ENCODE assay signal across 1 cellular context in the genomic region with DNA sequence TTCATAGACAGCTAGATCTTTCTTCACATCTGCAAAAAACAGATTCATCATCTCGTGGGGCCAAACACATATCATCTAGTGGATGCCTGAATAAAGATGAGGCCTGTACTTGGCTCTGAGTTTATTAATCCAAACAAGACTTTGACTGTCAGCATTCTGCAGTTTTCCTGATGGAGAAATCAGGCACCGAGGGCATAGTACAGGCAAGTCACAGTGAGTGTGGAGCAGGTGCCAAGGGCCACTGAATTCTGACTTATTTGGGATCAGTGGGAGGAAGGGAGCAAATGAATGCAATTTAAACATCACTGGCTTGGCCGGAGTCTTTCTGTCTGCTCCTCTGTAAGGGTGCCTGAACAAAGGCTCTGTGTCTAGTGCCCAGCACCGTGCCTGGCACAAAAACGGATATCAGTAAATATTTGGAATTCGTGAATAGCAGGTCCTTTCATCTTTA.
TF ChIP-seq lines count a peak whose summit lies in the region.

No MANE protein-coding gene starts in this region.

TF ChIP-seq in K562, 482 proteins besides CTCF, POLR2A, EP300 and RAD21 (continued from another document):
- TF ChIP-seq, protein P1, sequence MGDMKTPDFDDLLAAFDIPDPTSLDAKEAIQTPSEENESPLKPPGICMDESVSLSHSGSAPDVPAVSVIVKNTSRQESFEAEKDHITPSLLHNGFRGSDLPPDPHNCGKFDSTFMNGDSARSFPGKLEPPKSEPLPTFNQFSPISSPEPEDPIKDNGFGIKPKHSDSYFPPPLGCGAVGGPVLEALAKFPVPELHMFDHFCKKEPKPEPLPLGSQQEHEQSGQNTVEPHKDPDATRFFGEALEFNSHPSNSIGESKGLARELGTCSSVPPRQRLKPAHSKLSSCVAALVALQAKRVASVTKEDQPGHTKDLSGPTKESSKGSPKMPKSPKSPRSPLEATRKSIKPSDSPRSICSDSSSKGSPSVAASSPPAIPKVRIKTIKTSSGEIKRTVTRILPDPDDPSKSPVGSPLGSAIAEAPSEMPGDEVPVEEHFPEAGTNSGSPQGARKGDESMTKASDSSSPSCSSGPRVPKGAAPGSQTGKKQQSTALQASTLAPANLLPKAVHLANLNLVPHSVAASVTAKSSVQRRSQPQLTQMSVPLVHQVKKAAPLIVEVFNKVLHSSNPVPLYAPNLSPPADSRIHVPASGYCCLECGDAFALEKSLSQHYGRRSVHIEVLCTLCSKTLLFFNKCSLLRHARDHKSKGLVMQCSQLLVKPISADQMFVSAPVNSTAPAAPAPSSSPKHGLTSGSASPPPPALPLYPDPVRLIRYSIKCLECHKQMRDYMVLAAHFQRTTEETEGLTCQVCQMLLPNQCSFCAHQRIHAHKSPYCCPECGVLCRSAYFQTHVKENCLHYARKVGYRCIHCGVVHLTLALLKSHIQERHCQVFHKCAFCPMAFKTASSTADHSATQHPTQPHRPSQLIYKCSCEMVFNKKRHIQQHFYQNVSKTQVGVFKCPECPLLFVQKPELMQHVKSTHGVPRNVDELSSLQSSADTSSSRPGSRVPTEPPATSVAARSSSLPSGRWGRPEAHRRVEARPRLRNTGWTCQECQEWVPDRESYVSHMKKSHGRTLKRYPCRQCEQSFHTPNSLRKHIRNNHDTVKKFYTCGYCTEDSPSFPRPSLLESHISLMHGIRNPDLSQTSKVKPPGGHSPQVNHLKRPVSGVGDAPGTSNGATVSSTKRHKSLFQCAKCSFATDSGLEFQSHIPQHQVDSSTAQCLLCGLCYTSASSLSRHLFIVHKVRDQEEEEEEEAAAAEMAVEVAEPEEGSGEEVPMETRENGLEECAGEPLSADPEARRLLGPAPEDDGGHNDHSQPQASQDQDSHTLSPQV (IDR thresholded peaks at IDR 0.05), result no peak
- TF ChIP-seq, protein P2, sequence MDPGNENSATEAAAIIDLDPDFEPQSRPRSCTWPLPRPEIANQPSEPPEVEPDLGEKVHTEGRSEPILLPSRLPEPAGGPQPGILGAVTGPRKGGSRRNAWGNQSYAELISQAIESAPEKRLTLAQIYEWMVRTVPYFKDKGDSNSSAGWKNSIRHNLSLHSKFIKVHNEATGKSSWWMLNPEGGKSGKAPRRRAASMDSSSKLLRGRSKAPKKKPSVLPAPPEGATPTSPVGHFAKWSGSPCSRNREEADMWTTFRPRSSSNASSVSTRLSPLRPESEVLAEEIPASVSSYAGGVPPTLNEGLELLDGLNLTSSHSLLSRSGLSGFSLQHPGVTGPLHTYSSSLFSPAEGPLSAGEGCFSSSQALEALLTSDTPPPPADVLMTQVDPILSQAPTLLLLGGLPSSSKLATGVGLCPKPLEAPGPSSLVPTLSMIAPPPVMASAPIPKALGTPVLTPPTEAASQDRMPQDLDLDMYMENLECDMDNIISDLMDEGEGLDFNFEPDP (CRISPR knock-in tag; IDR thresholded peaks at IDR 0.05), result no peak
- TF ChIP-seq TEAD1 (CRISPR knock-in tag; IDR thresholded peaks at IDR 0.05) (no peak), ZNF76 (CRISPR knock-in tag; IDR thresholded peaks at IDR 0.05; ENCODE audit: borderline replicate concordance) (no peak)
